In the genomic region with DNA sequence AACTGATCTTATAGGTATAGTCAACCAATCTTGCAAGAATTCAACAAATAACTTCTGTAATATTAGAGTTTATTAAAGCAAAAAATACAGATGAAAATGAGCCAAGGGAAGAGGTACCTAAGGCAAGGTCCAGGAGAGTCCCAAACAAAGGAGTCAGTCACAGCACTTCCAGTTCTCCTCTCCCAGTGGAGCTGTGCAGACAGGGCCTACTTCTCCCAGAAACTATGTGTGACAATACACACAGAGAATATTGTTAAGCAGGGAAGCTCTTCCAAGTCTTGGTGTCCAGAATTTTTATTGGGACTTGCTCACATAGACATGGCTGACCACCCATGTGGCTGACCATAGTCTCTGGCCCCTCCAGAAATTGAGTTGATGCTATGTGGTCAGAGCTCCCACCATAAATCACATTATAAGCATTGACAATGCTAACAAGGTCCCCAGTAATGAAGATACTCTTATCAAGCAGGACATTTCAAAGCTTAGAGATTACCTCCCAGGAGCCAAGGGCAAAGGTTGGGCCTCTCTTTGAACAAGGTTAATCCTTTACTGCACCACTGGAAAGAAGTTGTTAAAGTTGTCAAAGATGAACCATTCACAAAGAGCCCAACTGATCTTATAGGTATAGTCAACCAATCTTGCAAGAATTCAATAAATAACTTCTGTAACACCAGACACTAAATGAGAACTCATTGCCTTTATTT, we compare ENCODE assay signal across 16 cellular contexts. TPM values are rescaled to one million over a fixed set of nuclear protein-coding genes. Genes with fewer than 3 reads are reported as not detected.
DNase-seq lines count a peak whose midpoint lies in the region; ATAC-seq and TF ChIP-seq lines count a peak whose summit lies in the region.
"Had no signal": no experiment of that assay in that cellular context is flagged by ENCODE, and none has a peak within 500 bp of the region (broad histone marks: within the 10 kb centered on the region; RNA-seq: fewer than 3 reads in every experiment).

No MANE protein-coding gene starts in this region.

- H3K4me1 ChIP-seq in Caco-2 (peaks cover 46% of the 10 kb centered on the region), hepatocyte (ENCODE audit: insufficient read depth) (peaks cover 20% of the 10 kb centered on the region), right lobe of liver (peaks cover 0 to 16% (median 2%) of the 10 kb centered on the region in 4 donors), aorta (ENCODE audit: control insufficient read depth in 1 of 2, insufficient read depth in 2 of 2, low read length in 2 of 2) (no peaks in the 10 kb centered on the region), adrenal gland (replicated peaks in 1 of 2) (no peaks in the 10 kb centered on the region)
- H3K4me1 ChIP-seq: BE2C had no signal

- H3K4me3 ChIP-seq in Caco-2 (ENCODE audit: low read depth, low read length) = no peak overlapping the region
- H3K4me3 ChIP-seq in hepatocyte = no peak overlapping the region
- no peak overlapping the region for H3K4me3 ChIP-seq in right lobe of liver
- no peak overlapping the region for H3K4me3 ChIP-seq in aorta (ENCODE audit: low read length in 2 of 2)
- no peak overlapping the region for H3K4me3 ChIP-seq in adrenal gland
- H3K4me3 ChIP-seq: GM23338 had no signal

- intact Hi-C loops in Caco-2 (cut with micrococcal nuclease; ENCODE audit: unreplicated experiment) = loop anchor here (1.0 kb wide), 4 partner anchors 10 to 83 kb away; no protein-coding TSS in a partner anchor
- intact Hi-C loops in right lobe of liver (cut with DNase I) = no loop called here
- intact Hi-C loops in aorta (cut with DNase I) = no loop called here
- intact Hi-C loops in adrenal gland (cut with DNase I) = no loop called here

- H3K36me3 Mint-ChIP-seq in Caco-2 (ENCODE audit: insufficient read depth, unreplicated experiment) (peaks cover 5% of the 10 kb centered on the region), progenitor cell of endocrine pancreas (ENCODE audit: insufficient read depth) (no peaks in the 10 kb centered on the region)
- H3K36me3 Mint-ChIP-seq: CD4-positive, alpha-beta memory T cell had no signal

- H3K27ac Mint-ChIP-seq in Caco-2 (ENCODE audit: unreplicated experiment) = peak overlapping the region; percentile 55
- H3K27ac Mint-ChIP-seq in progenitor cell of endocrine pancreas = no peak overlapping the region
- H3K27ac Mint-ChIP-seq: CD4-positive, alpha-beta memory T cell; GM23338 had no signal

- H3K9me3 ChIP-seq in Caco-2 (0 out of 2 replicates have a peak, but pooled peaks cover 3% of the 10 kb centered on the region), hepatocyte (ENCODE audit: low read depth) (no peaks in the 10 kb centered on the region), right lobe of liver (no peaks in the 10 kb centered on the region), aorta (ENCODE audit: control insufficient read depth, low read length) (no peaks in the 10 kb centered on the region), adrenal gland (replicated peaks in 1 of 3) (no peaks in the 10 kb centered on the region)
- H3K9me3 ChIP-seq: BE2C had no signal

- peaks cover 41% of the 10 kb centered on the region for H3K4me1 Mint-ChIP-seq in Caco-2 (ENCODE audit: low read depth, unreplicated experiment)
- H3K4me1 Mint-ChIP-seq in progenitor cell of endocrine pancreas (ENCODE audit: low read depth) = peaks cover 22% of the 10 kb centered on the region

- POLR2A ChIA-PET in Caco-2 (lab: Charles Lee) = interaction anchor here (1.1 kb wide), 1 partner anchor 45 kb away, joined by 4 read pairs; no protein-coding TSS in a partner anchor

- no peaks in the 10 kb centered on the region for H3K36me3 ChIP-seq in Caco-2 (ENCODE audit: control insufficient read depth, insufficient read depth, low read length)
- H3K36me3 ChIP-seq in hepatocyte (replicated peaks; ENCODE audit: insufficient read depth, low read depth) = no peaks in the 10 kb centered on the region
- no peaks in the 10 kb centered on the region for H3K36me3 ChIP-seq in right lobe of liver
- H3K36me3 ChIP-seq in aorta (ENCODE audit: control insufficient read depth in 1 of 2, insufficient read depth in 2 of 2, low read length in 1 of 2) = no peaks in the 10 kb centered on the region
- no peaks in the 10 kb centered on the region for H3K36me3 ChIP-seq in adrenal gland (replicated peaks in 1 of 2)
- H3K36me3 ChIP-seq: BE2C had no signal

- TF ChIP-seq POLR2A in right lobe of liver (IDR thresholded peaks at IDR 0.05) = no peak
- TF ChIP-seq POLR2A in erythroblast (IDR thresholded peaks at IDR 0.05; ENCODE audit: low read length) = no peak
- no peak for TF ChIP-seq POLR2A in adrenal gland (IDR thresholded peaks at IDR 0.05)

- H3K9me3 Mint-ChIP-seq in Caco-2 (ENCODE audit: unreplicated experiment) = no peaks in the 10 kb centered on the region
- no peaks in the 10 kb centered on the region for H3K9me3 Mint-ChIP-seq in progenitor cell of endocrine pancreas (ENCODE audit: low read depth)
- H3K9me3 Mint-ChIP-seq: CD4-positive, alpha-beta memory T cell; GM23338 had no signal

- peak; percentile 47 to 54 (median 48) for ATAC-seq in right lobe of liver
- ATAC-seq in aorta (ENCODE audit: low FRiP score) = no peak
- ATAC-seq: GM23338 had no signal

- H3K4me3 Mint-ChIP-seq in Caco-2 (ENCODE audit: unreplicated experiment) = peak overlapping the region; percentile 25
- H3K4me3 Mint-ChIP-seq in progenitor cell of endocrine pancreas (ENCODE audit: low read depth) = no peak overlapping the region
- H3K4me3 Mint-ChIP-seq: CD4-positive, alpha-beta memory T cell; GM23338 had no signal

- no peaks in the 10 kb centered on the region for H3K27me3 Mint-ChIP-seq in Caco-2 (ENCODE audit: insufficient read depth, unreplicated experiment)
- peaks cover 12% of the 10 kb centered on the region for H3K27me3 Mint-ChIP-seq in progenitor cell of endocrine pancreas
- H3K27me3 Mint-ChIP-seq: CD4-positive, alpha-beta memory T cell had no signal

- no peaks in the 10 kb centered on the region for H3K79me2 ChIP-seq in hepatocyte

- no peaks in the 10 kb centered on the region for H3K27me3 ChIP-seq in Caco-2 (replicated peaks; ENCODE audit: control insufficient read depth, insufficient read depth, low read length)
- no peaks in the 10 kb centered on the region for H3K27me3 ChIP-seq in hepatocyte
- H3K27me3 ChIP-seq in right lobe of liver = no peaks in the 10 kb centered on the region
- no peaks in the 10 kb centered on the region for H3K27me3 ChIP-seq in aorta (ENCODE audit: control insufficient read depth in 1 of 2, insufficient read depth in 2 of 2, low read length in 1 of 2)
- no peaks in the 10 kb centered on the region for H3K27me3 ChIP-seq in adrenal gland
- H3K27me3 ChIP-seq: BE2C had no signal

- H3K27ac ChIP-seq in hepatocyte = peak overlapping the region; percentile 62
- H3K27ac ChIP-seq in right lobe of liver = no peak overlapping the region
- H3K27ac ChIP-seq in aorta (ENCODE audit: low read depth in 1 of 2, low read length in 2 of 2) = no peak overlapping the region
- H3K27ac ChIP-seq in adrenal gland = no peak overlapping the region
- H3K27ac ChIP-seq: C4-2B had no signal

- TF ChIP-seq CTCF in Caco-2 (IDR thresholded peaks at IDR 0.05; ENCODE audit: insufficient read depth in 1 of 2, low read depth in 1 of 2, low read length in 1 of 2, severe bottlenecking in 1 of 2, unreplicated experiment in 1 of 2) = no peak
- no peak for TF ChIP-seq CTCF in hepatocyte (IDR thresholded peaks at IDR 0.05; ENCODE audit: poor library complexity)
- TF ChIP-seq CTCF in right lobe of liver (IDR thresholded peaks at IDR 0.05) = no peak
- TF ChIP-seq CTCF in progenitor cell of endocrine pancreas (IDR thresholded peaks at IDR 0.05; ENCODE audit: unreplicated experiment) = no peak
- no peak for TF ChIP-seq CTCF in adrenal gland (IDR thresholded peaks at IDR 0.05)

- peak overlapping the region; percentile 22 for H3K4me2 ChIP-seq in hepatocyte
- H3K4me2 ChIP-seq: GM23338 had no signal

- no peaks in the 10 kb centered on the region for H4K20me1 ChIP-seq in hepatocyte (ENCODE audit: insufficient read depth, poor library complexity, severe bottlenecking)

- CTCF ChIA-PET in Caco-2 (lab: Charles Lee) = interaction anchor here (0.6 to 1.7 kb wide), 6 partner anchors 29 to 131 kb away, joined by 3 to 6 read pairs (median 4); a partner anchor contains a TSS

- H2AFZ ChIP-seq in hepatocyte = no peak overlapping the region

- DNase-seq in Caco-2 (peak; percentile 64 to 81), HuH-7 (ENCODE audit: low spot score) (peak; percentile 35), hepatocyte (ENCODE audit: low spot score) (no peak), right lobe of liver (no peak), progenitor cell of endocrine pancreas (ENCODE audit: low spot score, unreplicated experiment) (no peak), aorta (no peak), erythroblast (lab: John Stamatoyannopoulos, UW) (no peak), adrenal gland (no peak)
- DNase-seq: BE2C; CD4-positive, alpha-beta memory T cell; H7 had no signal

- no TSS peak for BruUV-seq in Caco-2 (replicated peaks; lab: Mats Ljungman, UMichigan)

- H3K9me2 ChIP-seq in hepatocyte (replicated peaks; ENCODE audit: insufficient read depth) = no peaks in the 10 kb centered on the region

RNA-seq across cellular contexts. Expression of a gene that starts 3.5 kb away (rescaled TPM):
- total RNA-seq in Caco-2 (2022) (0.11 TPM in 1 of 2 replicates, not detected in the other), hepatocyte (0.47 and 0.48 TPM in 2 replicates), right lobe of liver (1 to 10 TPM in 4 of 6 experiments, under 1 TPM in 2; 0.88 to 2.0 (median 1.2) TPM), progenitor cell of endocrine pancreas (not detected in 2 replicates), aorta (1 to 10 TPM in 1 of 2 donors, under 1 TPM in 1; 0.36 to 1.9 TPM), adrenal gland (1 to 10 TPM in 1 of 8 donors, under 1 TPM in 6, not detected in 1; 0.15 to 1.4 (median 0.36) TPM)
- polyA plus RNA-seq in hepatocyte (1.1 and 1.2 TPM in 2 replicates), aorta (under 1 TPM; 0.26 to 0.75 TPM), adrenal gland (under 1 TPM; 0.17 to 0.88 (median 0.22) TPM)
- total RNA-seq: A172; CD4-positive, alpha-beta memory T cell; Daoy; GM23338; H7; HT-29 had no signal
- polyA plus RNA-seq: GM23338 had no signal

RNA-seq across cellular contexts. Expression of a gene that starts 18.8 kb away (rescaled TPM):
- 0.37 TPM in 1 of 2 replicates, not detected in the other for total RNA-seq in Caco-2 (2022)
- total RNA-seq in hepatocyte = 9.0 and 11.3 TPM in 2 replicates
- 7.4 and 34.9 TPM in 2 replicates for polyA plus RNA-seq in hepatocyte
- 1 to 10 TPM in 4 of 6 experiments, under 1 TPM in 1, not detected in 1; 0.90 to 5.1 (median 2.4) TPM for total RNA-seq in right lobe of liver
- total RNA-seq in progenitor cell of endocrine pancreas = 0.33 TPM in 1 of 2 replicates, not detected in the other
- total RNA-seq in aorta = 1 to 10 TPM in 1 of 2 donors, under 1 TPM in 1; 0.78 to 1.8 TPM
- polyA plus RNA-seq in aorta = 10 to 100 TPM; 58.6 to 72.6 TPM
- under 1 TPM in 2 of 8 donors, not detected in 6; 0.41 to 0.52 TPM for total RNA-seq in adrenal gland
- polyA plus RNA-seq in adrenal gland = 1 to 10 TPM in 2 of 3 donors, not detected in 1; 2.4 to 4.1 TPM
- total RNA-seq: A172; CD4-positive, alpha-beta memory T cell; GM23338; H7; HT-29 had no signal
- polyA plus RNA-seq: CD4-positive, alpha-beta memory T cell; GM23338 had no signal

Comparison
In these comparisons a context has a peak if more than half of its experiments do, and no peak if none do; other contexts are left out.
1. DNase-seq: peak in Caco-2 (2 of 2) and HuH-7 (single experiment); none in hepatocyte (single experiment), right lobe of liver (0 of 3), progenitor cell of endocrine pancreas (single experiment), aorta (0 of 2), erythroblast (0 of 2) and adrenal gland (0 of 7).